Comparison of ENCODE assay signal across 8 cellular contexts in the genomic region with DNA sequence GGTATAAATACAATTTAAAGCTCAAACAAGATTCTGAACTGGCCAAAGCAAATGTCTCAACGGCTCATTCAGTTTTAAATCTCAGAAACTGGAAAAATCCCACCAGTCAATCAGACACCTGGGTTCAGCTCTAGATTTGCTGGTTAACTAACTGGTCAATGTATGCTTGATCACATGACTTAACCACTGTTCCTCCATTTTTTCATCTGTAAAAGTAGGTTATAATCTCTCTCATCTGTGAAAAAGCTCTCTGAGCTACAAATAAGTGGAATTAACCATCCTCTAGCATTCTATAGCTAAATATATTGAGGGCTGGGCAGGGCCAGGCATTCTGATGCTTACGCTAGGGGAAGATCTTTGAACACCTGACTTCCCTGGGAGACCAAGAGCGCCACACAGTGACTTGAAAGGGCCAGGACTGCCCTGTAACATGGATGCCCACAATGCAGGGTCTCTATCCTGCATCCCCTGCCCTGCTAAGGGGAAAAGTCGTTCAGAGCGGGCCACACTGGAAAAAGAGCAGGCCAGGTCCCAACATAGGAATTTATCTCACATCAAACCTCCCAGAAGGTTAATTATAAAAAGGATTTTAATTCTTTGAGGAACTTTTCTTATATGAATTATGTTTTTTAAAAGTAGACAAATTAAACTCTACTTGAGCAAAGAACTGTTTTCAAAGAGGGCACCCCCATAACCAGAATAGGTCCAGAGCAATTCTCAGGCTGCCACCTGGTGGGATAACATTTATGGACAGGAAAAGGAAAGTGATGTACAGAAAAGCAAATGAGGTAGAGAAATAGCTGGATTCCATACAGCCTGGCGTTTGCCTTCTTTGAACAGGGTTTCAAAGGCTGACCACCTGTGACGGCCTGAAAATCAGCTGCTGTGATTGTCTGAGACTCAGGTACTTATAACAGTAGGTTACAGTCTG. TPM values are rescaled to one million over a fixed set of nuclear protein-coding genes. Genes with fewer than 3 reads are reported as not detected.
DNase-seq lines count a peak whose midpoint lies in the region; ATAC-seq, FAIRE-seq and TF ChIP-seq lines count a peak whose summit lies in the region.

No MANE protein-coding gene starts in this region.

- POLR2A ChIA-PET in CD4-positive, alpha-beta T cell (lab: Charles Lee): interaction anchor here (0.6 to 3.2 kb wide), 9 partner anchors 22 to 261 kb away, joined by 3 to 28 read pairs (median 4); a partner anchor contains a TSS

- no peak for FAIRE-seq in bronchial epithelial cell (lab: Jason Lieb, UNC)

- DNase-seq in CD4-positive, alpha-beta T cell: peak in 5 of 10 experiments; percentile 5 to 53 (median 13)
- DNase-seq in HK-2 (ENCODE audit: unreplicated experiment): peak; percentile 28
- peak; percentile 55 for DNase-seq in RPMI8226
- DNase-seq in bronchial epithelial cell (ENCODE audit: low read depth): peak; percentile 59
- DNase-seq in kidney tubule cell (ENCODE audit: low spot score): peak; percentile 44
- DNase-seq in NCI-H187 treated with DMSO at 0.1 percent for 48 hours (lab: John Stamatoyannopoulos, UW): no peak

- no peak overlapping the region for H3K27ac ChIP-seq in CD4-positive, alpha-beta T cell (ENCODE audit: low read depth, low read length)
- no peak overlapping the region for H3K27ac ChIP-seq in stomach smooth muscle (ENCODE audit: low read length)

- H3K36me3 ChIP-seq in bronchial epithelial cell (ENCODE audit: control insufficient read depth, insufficient read depth, low read length): peaks cover 7% of the 10 kb centered on the region
- peaks cover 10 to 13% of the 10 kb centered on the region in 2 donors for H3K36me3 ChIP-seq in stomach smooth muscle (ENCODE audit: control insufficient read depth in 2 of 2, insufficient read depth in 2 of 2, low read length in 2 of 2)

- H3K9me3 ChIP-seq in CD4-positive, alpha-beta T cell (ENCODE audit: control insufficient read depth, low read length): no peaks in the 10 kb centered on the region
- H3K9me3 ChIP-seq in stomach smooth muscle (ENCODE audit: control insufficient read depth in 2 of 2, low read length in 2 of 2): no peaks in the 10 kb centered on the region

- no peaks in the 10 kb centered on the region for H3K9me3 Mint-ChIP-seq in CD4-positive, alpha-beta T cell

- H3K27me3 ChIP-seq in CD4-positive, alpha-beta T cell (ENCODE audit: control insufficient read depth, insufficient read depth, low read length): no peaks in the 10 kb centered on the region
- H3K27me3 ChIP-seq in bronchial epithelial cell (ENCODE audit: control insufficient read depth, insufficient read depth, low read length): no peaks in the 10 kb centered on the region
- H3K27me3 ChIP-seq in stomach smooth muscle (ENCODE audit: control insufficient read depth in 1 of 2, insufficient read depth in 2 of 2, low read length in 2 of 2): no peaks in the 10 kb centered on the region

- TF ChIP-seq CTCF in CD4-positive, alpha-beta T cell (IDR thresholded peaks at IDR 0.05): peak; percentile 68
- peak; percentile 34 for TF ChIP-seq CTCF in bronchial epithelial cell (IDR thresholded peaks at IDR 0.05; ENCODE audit: insufficient read depth, low read length, severe bottlenecking)

- peak overlapping the region; percentile 68 for H3K27ac Mint-ChIP-seq in CD4-positive, alpha-beta T cell

- H3K36me3 Mint-ChIP-seq in CD4-positive, alpha-beta T cell (ENCODE audit: low read depth): peaks cover 23% of the 10 kb centered on the region

- ATAC-seq in CD4-positive, alpha-beta T cell (ENCODE audit: poor library complexity): peak; percentile 48
- peak; percentile 25 for ATAC-seq in GM18858 (IDR thresholded peaks at IDR 0.05; ENCODE audit: unreplicated experiment)

- H3K4me3 ChIP-seq in bronchial epithelial cell (ENCODE audit: low read depth, low read length) (peak overlapping the region; percentile 3), stomach smooth muscle (ENCODE audit: low read length in 2 of 2) (peak overlapping the region; percentile 78 to 85)

- peak overlapping the region; percentile 90 for H3K4me3 Mint-ChIP-seq in CD4-positive, alpha-beta T cell

- peaks cover 13% of the 10 kb centered on the region for H3K27me3 Mint-ChIP-seq in CD4-positive, alpha-beta T cell

- H3K4me1 ChIP-seq in stomach smooth muscle (ENCODE audit: control insufficient read depth, insufficient read depth, low read length): peaks cover 20% of the 10 kb centered on the region

- H3K4me1 Mint-ChIP-seq in CD4-positive, alpha-beta T cell (ENCODE audit: low read depth): peaks cover 63% of the 10 kb centered on the region

- intact Hi-C loops in CD4-positive, alpha-beta T cell (cut with DNase I, micrococcal nuclease): loop anchor here (1.0 to 5.0 kb wide), 12 partner anchors 44 to 620 kb away; a partner anchor contains a TSS

- peak overlapping the region; percentile 62 to 80 for H3K9ac ChIP-seq in stomach smooth muscle (ENCODE audit: low read length in 2 of 2)

- CTCF ChIA-PET in CD4-positive, alpha-beta T cell (lab: Charles Lee): interaction anchor here (0.6 to 4.4 kb wide), 13 partner anchors 21 to 340 kb away, joined by 3 to 32 read pairs (median 6); a partner anchor contains a TSS

RNA-seq across cellular contexts. Expression of a gene that starts 1.8 kb away (rescaled TPM):
- 10 to 100 TPM; 17.6 to 20.3 TPM for total RNA-seq in CD4-positive, alpha-beta T cell
- 12.1 and 12.2 TPM in 2 replicates for total RNA-seq in bronchial epithelial cell

RNA-seq across cellular contexts. Expression of a gene that starts 22.0 kb away (rescaled TPM):
- total RNA-seq in CD4-positive, alpha-beta T cell: 10 to 100 TPM; 16.0 to 20.4 TPM
- total RNA-seq in bronchial epithelial cell: 4.2 and 4.5 TPM in 2 replicates

RNA-seq across cellular contexts. Expression of a gene that starts 44.8 kb away (rescaled TPM):
- total RNA-seq in CD4-positive, alpha-beta T cell: 10 to 100 TPM; 31.5 to 33.3 TPM
- 22.4 and 49.8 TPM in 2 replicates for total RNA-seq in bronchial epithelial cell
